9 cellular contexts compared by ENCODE assay signal in the genomic region with DNA sequence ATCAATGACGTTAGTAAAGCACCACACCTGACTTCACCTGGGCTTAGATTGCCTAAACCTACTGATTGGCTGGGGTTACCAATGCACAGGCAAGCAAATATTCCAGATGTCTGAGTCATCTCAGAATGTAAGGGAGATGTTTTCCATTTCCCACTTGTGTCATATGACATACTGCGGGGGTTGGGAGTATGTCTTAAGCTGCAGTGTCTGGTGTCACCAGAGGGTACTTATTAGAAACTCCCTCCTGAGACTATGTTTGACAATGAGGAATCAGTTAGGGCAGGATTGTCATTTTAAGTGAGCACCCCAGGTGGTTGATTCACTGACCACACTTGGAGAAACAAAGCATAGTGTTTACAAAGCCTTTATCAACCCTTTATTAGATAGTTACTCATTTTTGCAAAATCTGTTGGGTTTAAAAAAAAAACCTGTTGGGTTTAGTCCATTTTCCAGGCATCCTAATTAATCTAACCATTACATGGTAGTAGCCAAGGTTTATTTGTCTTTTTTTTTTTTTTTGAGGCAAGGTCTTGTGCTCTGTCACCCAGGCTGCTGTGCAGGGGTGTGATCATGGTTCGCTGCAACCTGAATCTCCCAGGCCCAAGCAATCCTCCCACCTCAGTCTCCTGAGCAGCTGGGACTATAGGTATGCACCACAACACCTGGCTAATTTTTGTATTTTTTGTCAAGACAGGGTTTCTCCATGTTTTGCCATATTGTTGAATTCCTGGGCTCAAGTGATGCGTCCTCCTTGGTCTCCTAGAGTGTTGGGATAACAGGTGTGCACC.
DNase-seq lines count a peak whose midpoint lies in the region; ATAC-seq, FAIRE-seq and TF ChIP-seq lines count a peak whose summit lies in the region.
"Had no signal": no experiment of that assay in that cellular context is flagged by ENCODE, and none has a peak within 500 bp of the region (broad histone marks: within the 10 kb centered on the region; RNA-seq: fewer than 3 reads in every experiment).

No MANE protein-coding gene starts in this region.

- H3K4me1 Mint-ChIP-seq in glutamatergic neuron (ENCODE audit: low read depth, unreplicated experiment): peaks cover 60% of the 10 kb centered on the region
- peaks cover 28 to 29% of the 10 kb centered on the region in 2 donors for H3K4me1 Mint-ChIP-seq in effector memory CD8-positive, alpha-beta T cell (ENCODE audit: low read depth in 2 of 2)

- FAIRE-seq in RCC 7860 (lab: Jason Lieb, UNC): peak; percentile 96
- FAIRE-seq: endometrium had no signal

- H3K4me3 Mint-ChIP-seq in glutamatergic neuron (ENCODE audit: unreplicated experiment): peak overlapping the region; percentile 6
- no peak overlapping the region for H3K4me3 Mint-ChIP-seq in effector memory CD8-positive, alpha-beta T cell

- peaks cover 8% of the 10 kb centered on the region for H3K27me3 Mint-ChIP-seq in glutamatergic neuron (ENCODE audit: unreplicated experiment)
- H3K27me3 Mint-ChIP-seq in effector memory CD8-positive, alpha-beta T cell: no peaks in the 10 kb centered on the region

- TF ChIP-seq CTCF in glutamatergic neuron (IDR thresholded peaks at IDR 0.05; ENCODE audit: partially characterized antibody, unreplicated experiment): peak; percentile 15

- H3K9me3 Mint-ChIP-seq in glutamatergic neuron (ENCODE audit: unreplicated experiment): peaks cover 15% of the 10 kb centered on the region
- H3K9me3 Mint-ChIP-seq in effector memory CD8-positive, alpha-beta T cell: no peaks in the 10 kb centered on the region

- ATAC-seq in HG02588 (IDR thresholded peaks at IDR 0.05; ENCODE audit: unreplicated experiment): peak; percentile 40
- ATAC-seq in effector memory CD8-positive, alpha-beta T cell (replicated peaks): no peak

- H3K36me3 Mint-ChIP-seq in glutamatergic neuron (ENCODE audit: unreplicated experiment): no peaks in the 10 kb centered on the region
- H3K36me3 Mint-ChIP-seq in effector memory CD8-positive, alpha-beta T cell (ENCODE audit: insufficient read depth): no peaks in the 10 kb centered on the region

- no peak overlapping the region for H3K27ac Mint-ChIP-seq in glutamatergic neuron (ENCODE audit: unreplicated experiment)
- H3K27ac Mint-ChIP-seq in effector memory CD8-positive, alpha-beta T cell: no peak overlapping the region

- DNase-seq in AG08396 (ENCODE audit: low spot score) (peak; percentile 11), RCC 7860 (ENCODE audit: low spot score) (peak; percentile 95), glutamatergic neuron (no peak), midbrain (lab: John Stamatoyannopoulos, UW) (no peak), NCI-H1930 (lab: John Stamatoyannopoulos, UW) (no peak)
- DNase-seq in stimulated activated CD4-positive, alpha-beta T cell treated with anti-CD3 and anti-CD28 coated beads, Interleukin-4, amount 100 ng/mL, for 1 hour: no peak
- DNase-seq in effector memory CD8-positive, alpha-beta T cell: no peak

Comparison
In these comparisons a context has a peak if more than half of its experiments do, and no peak if none do; other contexts are left out.
1. DNase-seq: peak in AG08396 (single experiment) and RCC 7860 (single experiment); none in glutamatergic neuron (single experiment), midbrain (single experiment), stimulated activated CD4-positive, alpha-beta T cell treated with anti-CD3 and anti-CD28 coated beads, Interleukin-4, amount 100 ng/mL, for 1 hour (single experiment), effector memory CD8-positive, alpha-beta T cell (0 of 3) and NCI-H1930 (0 of 2).